In the genomic region with DNA sequence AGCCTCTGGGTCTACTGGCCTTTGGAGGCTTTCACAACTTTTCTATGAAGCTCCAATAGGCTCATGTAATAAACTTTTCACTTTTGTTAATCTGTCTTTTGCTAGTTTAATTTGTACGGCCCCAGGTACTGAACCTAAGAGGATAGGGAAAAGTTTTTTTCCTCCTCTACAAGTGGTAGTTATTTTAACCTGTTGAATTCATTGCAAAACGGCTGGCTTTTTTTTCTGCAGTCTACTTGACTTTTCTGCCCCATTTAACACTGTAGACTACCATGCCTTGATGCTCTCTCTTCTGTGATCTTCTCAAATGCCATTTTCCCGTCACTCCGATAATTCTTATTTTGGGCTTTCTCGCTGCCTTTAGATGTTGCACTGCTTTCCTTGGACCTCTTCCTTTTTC, we compare ENCODE assay signal across 35 cellular contexts.
"Had no signal": no experiment of that assay in that cellular context is flagged by ENCODE, and none has a peak within 500 bp of the region (broad histone marks: within the 10 kb centered on the region; RNA-seq: fewer than 3 reads in every experiment).

No MANE protein-coding gene starts in this region.

- H3K27me3 ChIP-seq: MG63 had no signal

- H3K9me3 ChIP-seq: MG63 had no signal

- H3K4me3 ChIP-seq: MG63 had no signal

- DNase-seq: Karpas-422, Kasumi-1, MG63, MM.1S, MV-4-11, NCI-H1048, NCI-H1092, NCI-H1092 treated with DMSO at 0.1 percent for 48 hours, NCI-H1105, NCI-H1105 treated with DMSO at 0.1 percent for 48 hours, NCI-H1417, NCI-H1417 treated with DMSO at 0.1 percent for 48 hours, NCI-H1436, NCI-H1436 treated with DMSO at 0.1 percent for 48 hours, NCI-H146, NCI-H1694, NCI-H1694 treated with DMSO at 0.1 percent for 48 hours, NCI-H187, NCI-H187 treated with DMSO at 0.1 percent for 48 hours, NCI-H1930, NCI-H2029, NCI-H2029 treated with DMSO at 0.1 percent for 48 hours, NCI-H2081, NCI-H2081 treated with DMSO at 0.1 percent for 48 hours, NCI-H2107, NCI-H2171, NCI-H2171 treated with DMSO at 0.1 percent for 48 hours, NCI-H2227 treated with DMSO at 0.1 percent for 48 hours, NCI-H226, NCI-H345, NCI-H446, NCI-H446 treated with DMSO at 0.1 percent for 48 hours, NCI-H510A, NCI-H510A treated with DMSO at 0.1 percent for 48 hours, NCI-H524 had no signal

- H3K36me3 ChIP-seq: MG63 had no signal
